In genomic region chr2:9345343-9345742, GRCh38 we compare ENCODE assay signal across 25 cellular contexts.
"Had no signal": no experiment of that assay in that cellular context is flagged by ENCODE, and none has a peak within 500 bp of the region (broad histone marks: within the 10 kb centered on the region; RNA-seq: fewer than 3 reads in every experiment).

No MANE protein-coding gene starts in this region.

- DNase-seq: activated CD4-positive, alpha-beta memory T cell treated with anti-CD3 and anti-CD28 coated beads for 36 hours; activated CD4-positive, alpha-beta T cell treated with anti-CD3 and anti-CD28 coated beads for 36 hours; activated CD4-positive, alpha-beta T cell treated with anti-CD3 and anti-CD28 coated beads, Interleukin-2, amount 10 ng/mL, durations not matched to agents 24 days and 14 days; activated CD4-positive, CD25-positive, alpha-beta regulatory T cell; activated CD4-positive, CD25-positive, alpha-beta regulatory T cell treated with anti-CD3 and anti-CD28 coated beads, Interleukin-2, amount 50 U/mL, for 72 hours; activated CD8-positive, alpha-beta T cell treated with anti-CD3 and anti-CD28 coated beads, Interleukin-2, amount 10 ng/mL, durations not matched to agents 7 days and 5 days; activated effector memory CD4-positive, alpha-beta T cell treated with Interleukin-2 at 50 U/mL for 16 hours; activated naive CD4-positive, alpha-beta T cell treated with anti-CD3 and anti-CD28 coated beads for 36 hours; activated naive CD8-positive, alpha-beta T cell treated with anti-CD3 and anti-CD28 coated beads for 36 hours; activated naive CD8-positive, alpha-beta T cell treated with anti-CD3 and anti-CD28 coated beads, Interleukin-2, amount 50 U/mL, for 24 hours; activated T-cell treated with anti-CD3 and anti-CD28 coated beads, Interleukin-2, amount 50 U/mL, for 4 hours; adrenal gland; dorsolateral prefrontal cortex; effector memory CD4-positive, alpha-beta T cell; endodermal cell; foreskin fibroblast; head of caudate nucleus; T-helper 1 cell; T-helper 17 cell; T1000 had no signal

- H3K27me3 ChIP-seq: adrenal gland, ascending aorta, breast epithelium, dorsolateral prefrontal cortex had no signal

- H3K36me3 ChIP-seq: breast epithelium had no signal

- H3K9me3 ChIP-seq: adrenal gland, ascending aorta, breast epithelium had no signal

- H3K27ac ChIP-seq: adrenal gland had no signal

- H3K4me1 ChIP-seq: adrenal gland, breast epithelium had no signal

- H3K4me3 ChIP-seq: adrenal gland, ascending aorta, breast epithelium, coronary artery, dorsolateral prefrontal cortex had no signal

- ATAC-seq: activated CD4-positive, alpha-beta T cell treated with anti-CD3 and anti-CD28 coated beads for 36 hours; activated CD8-positive, alpha-beta T cell treated with anti-CD3 and anti-CD28 coated beads, Interleukin-2, amount 10 ng/mL, durations not matched to agents 7 days and 5 days; activated naive CD8-positive, alpha-beta T cell treated with anti-CD3 and anti-CD28 coated beads, Interleukin-2, amount 50 U/mL, for 24 hours; activated T-cell treated with anti-CD3 and anti-CD28 coated beads, Interleukin-2, amount 50 U/mL, for 4 hours; activated T-helper 17 cell treated with anti-CD3 and anti-CD28 coated beads, Interleukin-2, amount 50 U/mL, for 72 hours; esophagus mucosa; T-helper 17 cell had no signal
